ENCODE assay signal across 21 cellular contexts in the genomic region with DNA sequence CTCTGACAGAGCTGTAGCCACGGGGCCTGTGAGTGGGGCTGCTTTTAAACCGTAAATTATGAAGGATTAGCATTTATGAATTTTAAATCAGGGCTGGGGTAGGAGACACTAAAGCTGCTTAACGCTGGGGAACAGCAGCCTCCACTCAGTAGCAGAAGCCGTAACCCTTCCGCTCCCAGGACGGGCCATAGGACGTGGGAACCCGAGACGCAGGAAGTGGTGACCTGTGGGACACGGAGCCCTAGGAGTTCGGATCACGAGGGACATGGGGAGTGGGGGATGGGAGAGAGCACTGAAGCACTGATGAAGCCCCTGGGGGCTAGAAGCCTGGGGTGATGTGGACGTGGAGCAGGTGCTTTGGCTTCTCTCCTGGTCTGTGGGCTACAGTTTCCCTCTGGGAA.
A peak's percentile ranks its signal among the peaks of the same experiment; 100 is the strongest.
DNase-seq lines count a peak whose midpoint lies in the region; ATAC-seq, FAIRE-seq and TF ChIP-seq lines count a peak whose summit lies in the region.
"Had no signal": no experiment of that assay in that cellular context is flagged by ENCODE, and none has a peak within 500 bp of the region (broad histone marks: within the 10 kb centered on the region; RNA-seq: fewer than 3 reads in every experiment).

No MANE protein-coding gene starts in this region.

- H3K27ac Mint-ChIP-seq in endodermal cell: no peak overlapping the region
- H3K27ac Mint-ChIP-seq: activated naive CD8-positive, alpha-beta T cell; activated T-cell treated with anti-CD3 and anti-CD28 coated beads, Interleukin-2, amount 50 U/mL, for 72 hours; naive thymus-derived CD8-positive, alpha-beta T cell; type B pancreatic cell; WTC11 had no signal

- no peak for TF ChIP-seq CTCF in A673 (conservative IDR thresholded peaks at IDR 0.05; ENCODE audit: low read depth, low read length)
- no peak for TF ChIP-seq CTCF in D721Med (IDR thresholded peaks at IDR 0.05; ENCODE audit: insufficient read depth, missing control alignments)
- TF ChIP-seq CTCF in endodermal cell (conservative IDR thresholded peaks at IDR 0.05): no peak

- FAIRE-seq in D721Med (lab: Jason Lieb, UNC): peak; percentile 66
- FAIRE-seq: small intestine had no signal

- POLR2A ChIA-PET in A673 (lab: Charles Lee; ENCODE audit: low non-redundant PET): no interaction called here

- H3K9ac ChIP-seq in endodermal cell (ENCODE audit: extremely low read depth, low read length, poor library complexity, severe bottlenecking): no peak overlapping the region

- peaks cover 78% of the 10 kb centered on the region for H3K27me3 ChIP-seq in A673 (replicated peaks; ENCODE audit: insufficient read depth, low read depth, low read length, poor library complexity)
- H3K27me3 ChIP-seq in endodermal cell (ENCODE audit: control insufficient read depth, insufficient read depth, low read length, poor library complexity, severe bottlenecking): no peaks in the 10 kb centered on the region

- no peak overlapping the region for H3K4me3 Mint-ChIP-seq in endodermal cell
- H3K4me3 Mint-ChIP-seq: activated naive CD8-positive, alpha-beta T cell; activated T-cell treated with anti-CD3 and anti-CD28 coated beads, Interleukin-2, amount 50 U/mL, for 72 hours; CD8-positive, alpha-beta memory T cell; naive thymus-derived CD8-positive, alpha-beta T cell; type B pancreatic cell; WTC11 had no signal

- peaks cover 11% of the 10 kb centered on the region for H3K27me3 Mint-ChIP-seq in endodermal cell (ENCODE audit: insufficient read depth)

- 68 to 69% methylated on average over 13 of the region's 13 CpGs for WGBS in endodermal cell (ENCODE audit: insufficient coverage in 1 of 2, insufficient read length in 1 of 2), 2 experiments

- no peaks in the 10 kb centered on the region for H3K9me3 ChIP-seq in A673 (ENCODE audit: low read depth, low read length, poor library complexity, severe bottlenecking)
- H3K9me3 ChIP-seq in endodermal cell (ENCODE audit: control insufficient read depth, low read length): no peaks in the 10 kb centered on the region
- H3K9me3 ChIP-seq: prostate gland had no signal

- no peak overlapping the region for H3K27ac ChIP-seq in A673 (ENCODE audit: low read depth, low read length, poor library complexity, severe bottlenecking)
- peak overlapping the region; percentile 38 for H3K27ac ChIP-seq in endodermal cell (ENCODE audit: low read depth, low read length)
- H3K27ac ChIP-seq: epithelial cell of prostate, prostate gland had no signal

- no peaks in the 10 kb centered on the region for H3K36me3 ChIP-seq in A673 (ENCODE audit: insufficient read depth, low read length, poor library complexity, severe bottlenecking)
- no peaks in the 10 kb centered on the region for H3K36me3 ChIP-seq in endodermal cell (ENCODE audit: control insufficient read depth, insufficient read depth, low read length)
- H3K36me3 ChIP-seq: prostate gland had no signal

- ATAC-seq in GM18502 (IDR thresholded peaks at IDR 0.05; ENCODE audit: poor library complexity, unreplicated experiment): no peak
- ATAC-seq: activated T-cell treated with anti-CD3 and anti-CD28 coated beads, Interleukin-2, amount 50 U/mL, for 72 hours; naive thymus-derived CD8-positive, alpha-beta T cell; WTC11 had no signal

- DNase-seq in A673 (ENCODE audit: low spot score) (peak; percentile 88), D721Med (ENCODE audit: insufficient read length, low spot score) (peak; percentile 94), NCI-H524 treated with DMSO at 0.1 percent for 48 hours (lab: John Stamatoyannopoulos, UW) (peak; percentile 87), endodermal cell (peak; percentile 73), OCI-M2 (lab: John Stamatoyannopoulos, UW; ENCODE audit: unreplicated experiment) (no peak), HuH-7.5 (ENCODE audit: low spot score) (no peak), dermis blood vessel endothelial cell (no peak)
- DNase-seq: activated T-cell treated with anti-CD3 and anti-CD28 coated beads, Interleukin-2, amount 50 U/mL, for 72 hours; CD8-positive, alpha-beta memory T cell; foreskin melanocyte; kidney glomerular epithelial cell; SHP77; small intestine; stimulated activated CD4-positive, alpha-beta T cell treated with anti-CD3 and anti-CD28 coated beads, Interleukin-4, amount 100 ng/mL, for 1 hour had no signal

- H3K9me3 Mint-ChIP-seq in endodermal cell: no peaks in the 10 kb centered on the region
- H3K9me3 Mint-ChIP-seq: activated T-cell treated with anti-CD3 and anti-CD28 coated beads, Interleukin-2, amount 50 U/mL, for 72 hours; CD8-positive, alpha-beta memory T cell; naive thymus-derived CD8-positive, alpha-beta T cell; type B pancreatic cell; WTC11 had no signal

- H3K4me3 ChIP-seq in A673 (ENCODE audit: low read depth, low read length, poor library complexity, severe bottlenecking): no peak overlapping the region
- H3K4me3 ChIP-seq in endodermal cell (ENCODE audit: low read length): no peak overlapping the region
- H3K4me3 ChIP-seq: prostate gland had no signal

- peaks cover 28% of the 10 kb centered on the region for H3K4me1 Mint-ChIP-seq in endodermal cell
- H3K4me1 Mint-ChIP-seq: CD8-positive, alpha-beta memory T cell had no signal

- intact Hi-C loops in A673 (cut with micrococcal nuclease; ENCODE audit: unreplicated experiment): loop anchor here (5.0 kb wide), 1 partner anchor 237 kb away; no protein-coding TSS in a partner anchor

- BruUV-seq in A673 (replicated peaks; lab: Mats Ljungman, UMichigan): no TSS peak

- no peaks in the 10 kb centered on the region for H3K36me3 Mint-ChIP-seq in endodermal cell (ENCODE audit: low read depth)
- H3K36me3 Mint-ChIP-seq: activated naive CD8-positive, alpha-beta T cell; CD8-positive, alpha-beta memory T cell; naive thymus-derived CD8-positive, alpha-beta T cell; type B pancreatic cell; WTC11 had no signal

- CTCF ChIA-PET in A673 (lab: Charles Lee): interaction anchor here (0.6 to 1.6 kb wide), 3 partner anchors 39 to 237 kb away, joined by 4 to 5 read pairs (median 5); no protein-coding TSS in a partner anchor

- peaks cover 26% of the 10 kb centered on the region for H3K4me1 ChIP-seq in A673 (ENCODE audit: insufficient read depth, low read length, poor library complexity, severe bottlenecking)
- H3K4me1 ChIP-seq in endodermal cell (ENCODE audit: control insufficient read depth, insufficient read depth, low read length): no peaks in the 10 kb centered on the region
- H3K4me1 ChIP-seq: prostate gland had no signal

Comparison
In these comparisons a context has a peak if more than half of its experiments do, and no peak if none do; other contexts are left out.
1. DNase-seq: peak in A673 (single experiment), D721Med (single experiment), NCI-H524 treated with DMSO at 0.1 percent for 48 hours (single experiment) and endodermal cell (single experiment); none in OCI-M2 (single experiment), HuH-7.5 (single experiment) and dermis blood vessel endothelial cell (single experiment).